Comparison of ENCODE assay signal across 19 cellular contexts in genomic region chr3:52065264-52065756, GRCh38. TPM values are rescaled to one million over a fixed set of nuclear protein-coding genes. Genes with fewer than 3 reads are reported as not detected.
DNase-seq lines count a peak whose midpoint lies in the region; ATAC-seq, FAIRE-seq and TF ChIP-seq lines count a peak whose summit lies in the region.
"Had no signal": no experiment of that assay in that cellular context is flagged by ENCODE, and none has a peak within 500 bp of the region (broad histone marks: within the 10 kb centered on the region; RNA-seq: fewer than 3 reads in every experiment).

No MANE protein-coding gene starts in this region.

- H3K4me3 ChIP-seq in body of pancreas (no peak overlapping the region), right cardiac atrium (ENCODE audit: low read length) (no peak overlapping the region), suprapubic skin (no peak overlapping the region)
- H3K4me3 ChIP-seq: GM12878, tibial artery had no signal

- no peaks in the 10 kb centered on the region for H3K36me3 Mint-ChIP-seq in glutamatergic neuron (ENCODE audit: unreplicated experiment)
- H3K36me3 Mint-ChIP-seq: activated naive CD4-positive, alpha-beta T cell treated with anti-CD3 and anti-CD28 coated beads, Interleukin-2, amount 50 U/mL, for 72 hours; immature natural killer cell had no signal

- H3K27me3 ChIP-seq in body of pancreas (no peaks in the 10 kb centered on the region), right cardiac atrium (ENCODE audit: control insufficient read depth, insufficient read depth) (no peaks in the 10 kb centered on the region), suprapubic skin (no peaks in the 10 kb centered on the region)
- H3K27me3 ChIP-seq: tibial artery had no signal

- H3K4me1 Mint-ChIP-seq in glutamatergic neuron (ENCODE audit: low read depth, unreplicated experiment): peaks cover 8% of the 10 kb centered on the region
- H3K4me1 Mint-ChIP-seq: immature natural killer cell had no signal

- H3K4me1 ChIP-seq in body of pancreas (no peaks in the 10 kb centered on the region), right cardiac atrium (ENCODE audit: control insufficient read depth, insufficient read depth, low read length) (peaks cover 3% of the 10 kb centered on the region), suprapubic skin (peaks cover 97% of the 10 kb centered on the region)

- no peaks in the 10 kb centered on the region for H3K9me3 ChIP-seq in body of pancreas
- no peaks in the 10 kb centered on the region for H3K9me3 ChIP-seq in right cardiac atrium (ENCODE audit: control insufficient read depth, low read length)
- H3K9me3 ChIP-seq in suprapubic skin: no peaks in the 10 kb centered on the region
- H3K9me3 ChIP-seq: tibial artery had no signal

- H3K9me3 Mint-ChIP-seq in glutamatergic neuron (ENCODE audit: unreplicated experiment): peaks cover 2% of the 10 kb centered on the region
- H3K9me3 Mint-ChIP-seq: activated naive CD4-positive, alpha-beta T cell treated with anti-CD3 and anti-CD28 coated beads, Interleukin-2, amount 50 U/mL, for 72 hours; activated T-cell treated with anti-CD3 and anti-CD28 coated beads, Interleukin-2, amount 50 U/mL, for 72 hours; immature natural killer cell had no signal

- peak; percentile 12 for ATAC-seq in Right ventricle myocardium superior (ENCODE audit: poor library complexity)
- no peak for ATAC-seq in Right ventricle myocardium inferior
- peak; percentile 66 for ATAC-seq in body of pancreas
- ATAC-seq in right cardiac atrium: peak; percentile 5 to 55
- no peak for ATAC-seq in GM21526 (IDR thresholded peaks at IDR 0.05; ENCODE audit: low FRiP score, unreplicated experiment)
- ATAC-seq: activated CD4-positive, CD25-positive, alpha-beta regulatory T cell treated with anti-CD3 and anti-CD28 coated beads, Interleukin-2, amount 50 U/mL, for 24 hours; activated naive CD4-positive, alpha-beta T cell treated with anti-CD3 and anti-CD28 coated beads, Interleukin-2, amount 50 U/mL, for 72 hours; activated T-cell treated with anti-CD3 and anti-CD28 coated beads, Interleukin-2, amount 50 U/mL, for 72 hours; GM12878 had no signal

- intact Hi-C loops in Right ventricle myocardium superior (cut with DNase I) (no loop called here), Right ventricle myocardium inferior (cut with DNase I) (no loop called here), body of pancreas (cut with DNase I) (no loop called here), right cardiac atrium (cut with DNase I) (no loop called here)

- H3K36me3 ChIP-seq in body of pancreas (replicated peaks in 1 of 2; ENCODE audit: insufficient read depth in 1 of 2, low read depth in 2 of 2): no peaks in the 10 kb centered on the region
- no peaks in the 10 kb centered on the region for H3K36me3 ChIP-seq in suprapubic skin
- H3K36me3 ChIP-seq: tibial artery had no signal

- DNase-seq in Right ventricle myocardium superior (peak; percentile 60), Right ventricle myocardium inferior (ENCODE audit: missing footprints) (no peak), body of pancreas (peak; percentile 51 to 83 (median 63)), right cardiac atrium (no peak), suprapubic skin (ENCODE audit: low spot score in 2 of 2) (no peak), glutamatergic neuron (no peak), GM12892 (ENCODE audit: insufficient read length) (no peak)
- DNase-seq: activated CD8-positive, alpha-beta memory T cell treated with anti-CD3 and anti-CD28 coated beads for 24 hours; activated T-cell treated with anti-CD3 and anti-CD28 coated beads, Interleukin-2, amount 50 U/mL, for 72 hours; C1 segment of cervical spinal cord; GF-D8; immature natural killer cell; NCI-H510A treated with DMSO at 0.1 percent for 48 hours; tibial artery had no signal

- TF ChIP-seq CTCF in body of pancreas (IDR thresholded peaks at IDR 0.05): no peak
- no peak for TF ChIP-seq CTCF in suprapubic skin (IDR thresholded peaks at IDR 0.05)
- TF ChIP-seq CTCF in glutamatergic neuron (IDR thresholded peaks at IDR 0.05; ENCODE audit: partially characterized antibody, unreplicated experiment): no peak

- no peak overlapping the region for H3K27ac Mint-ChIP-seq in glutamatergic neuron (ENCODE audit: unreplicated experiment)
- H3K27ac Mint-ChIP-seq: activated T-cell treated with anti-CD3 and anti-CD28 coated beads, Interleukin-2, amount 50 U/mL, for 72 hours; immature natural killer cell had no signal

- TF ChIP-seq POLR2A in body of pancreas (IDR thresholded peaks at IDR 0.05): no peak
- no peak for TF ChIP-seq POLR2A in suprapubic skin (IDR thresholded peaks at IDR 0.05)
- no peak for TF ChIP-seq POLR2A in GM12892 (IDR thresholded peaks at IDR 0.05; ENCODE audit: low read depth, low read length)

- no peak overlapping the region for H3K27ac ChIP-seq in body of pancreas
- H3K27ac ChIP-seq in right cardiac atrium (ENCODE audit: low read length): no peak overlapping the region
- peak overlapping the region; percentile 8 for H3K27ac ChIP-seq in suprapubic skin
- H3K27ac ChIP-seq: tibial artery had no signal

- WGBS in body of pancreas, 2 donors: 53% methylated on average over 12 of the region's 12 CpGs; no CpG with 5 or more reads in 1 of the 2 donors
- WGBS in right cardiac atrium: 71% methylated on average over 12 of the region's 12 CpGs
- no CpG with 5 or more reads among the region's 12 CpGs for WGBS in suprapubic skin

- TF ChIP-seq EP300 in suprapubic skin (IDR thresholded peaks at IDR 0.05): no peak

- H3K27me3 Mint-ChIP-seq in glutamatergic neuron (ENCODE audit: unreplicated experiment): peaks cover 16% of the 10 kb centered on the region

- FAIRE-seq in GM12892 (lab: Jason Lieb, UNC): no peak
- FAIRE-seq: A204.1, GM12878 had no signal

- H3K4me3 Mint-ChIP-seq in glutamatergic neuron (ENCODE audit: unreplicated experiment): no peak overlapping the region
- H3K4me3 Mint-ChIP-seq: activated T-cell treated with anti-CD3 and anti-CD28 coated beads, Interleukin-2, amount 50 U/mL, for 72 hours; immature natural killer cell had no signal

RNA-seq across cellular contexts. Expression of gene DUSP7, which starts 8.9 kb away (rescaled TPM):
- 23.2 TPM for total RNA-seq in Right ventricle myocardium superior
- total RNA-seq in Right ventricle myocardium inferior: 25.0 TPM
- total RNA-seq in body of pancreas: 1 to 10 TPM; 2.6 to 3.3 TPM
- total RNA-seq in right cardiac atrium: 10 to 100 TPM; 27.2 to 39.9 (median 36.2) TPM
- polyA plus RNA-seq in right cardiac atrium: 18.1 TPM
- 100 to 1,000 TPM in 3 of 4 donors, 10 to 100 TPM in 1; 91.1 to 190 (median 146) TPM for total RNA-seq in suprapubic skin
- total RNA-seq in glutamatergic neuron (ENCODE audit: unreplicated experiment): 9.5 TPM
- polyA plus RNA-seq in GM12892 (2012; ENCODE audit: missing spikeins): 7.0 TPM

Comparison
In these comparisons a context has a peak if more than half of its experiments do, and no peak if none do; other contexts are left out.
1. ATAC-seq: peak in Right ventricle myocardium superior (single experiment), body of pancreas (single experiment) and right cardiac atrium (2 of 2); none in Right ventricle myocardium inferior (single experiment) and GM21526 (single experiment).
2. DNase-seq: peak in Right ventricle myocardium superior (single experiment) and body of pancreas (4 of 4); none in Right ventricle myocardium inferior (single experiment), right cardiac atrium (0 of 3), suprapubic skin (0 of 2), glutamatergic neuron (single experiment) and GM12892 (single experiment).